19 cellular contexts compared by ENCODE assay signal in the genomic region with DNA sequence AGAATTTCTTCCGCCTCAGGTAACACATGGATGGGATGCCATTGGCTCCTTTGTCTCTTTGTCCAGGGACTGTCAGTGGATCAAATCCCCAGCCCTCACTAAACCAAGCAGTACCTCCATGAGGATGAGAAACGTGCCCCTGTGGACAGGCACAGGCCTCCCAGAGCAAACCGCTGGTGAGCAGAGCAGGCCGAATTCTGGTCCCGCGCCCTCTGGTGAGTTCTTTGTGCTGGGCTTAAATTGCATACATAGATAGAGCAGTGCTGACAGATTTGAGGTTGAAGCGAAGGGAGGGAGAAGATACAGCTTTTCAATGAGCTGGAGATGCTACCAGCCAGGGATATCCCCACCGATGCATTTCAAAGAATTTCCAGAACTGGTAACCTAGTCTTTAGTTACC.
"Had no signal": no experiment of that assay in that cellular context is flagged by ENCODE, and none has a peak within 500 bp of the region (broad histone marks: within the 10 kb centered on the region; RNA-seq: fewer than 3 reads in every experiment).

No MANE protein-coding gene starts in this region.

- H3K4me2 ChIP-seq: hepatocyte had no signal

- H3K9me3 ChIP-seq: lower lobe of right lung, neutrophil, suprapubic skin, thyroid gland had no signal

- ATAC-seq: left cardiac atrium, lower lobe of right lung had no signal

- H3K27me3 ChIP-seq: dorsolateral prefrontal cortex, hepatocyte, neutrophil, right atrium auricular region, thyroid gland had no signal

- H3K4me3 ChIP-seq: dorsolateral prefrontal cortex, hepatocyte, left ventricle myocardium inferior, lower lobe of right lung, right atrium auricular region, suprapubic skin, thyroid gland had no signal

- H3K27ac ChIP-seq: dorsolateral prefrontal cortex, hepatocyte, left ventricle myocardium inferior, lower lobe of right lung, neutrophil, right atrium auricular region, suprapubic skin, thyroid gland had no signal

- H3K4me1 ChIP-seq: lower lobe of right lung, right atrium auricular region had no signal

- H3K36me3 ChIP-seq: left ventricle myocardium inferior, lower lobe of right lung, neutrophil, right atrium auricular region, suprapubic skin, thyroid gland had no signal

- DNase-seq: cortex of kidney; dorsolateral prefrontal cortex; effector CD8-positive, alpha-beta T cell; foreskin melanocyte; head of caudate nucleus; kidney; left cardiac atrium; left ventricle myocardium inferior; lower lobe of right lung; midbrain; naive B cell; small intestine; stimulated activated CD4-positive, alpha-beta T cell treated with anti-CD3 and anti-CD28 coated beads, Interleukin-12 subunit alpha, Interleukin-12 subunit beta, amount 100 ng/mL, for 4 hours; stimulated activated naive CD4-positive, alpha-beta T cell; thyroid gland had no signal

- H2AFZ ChIP-seq: hepatocyte had no signal
